In genomic region chr15:65377976-65378366, GRCh38 we compare ENCODE assay signal across 8 cellular contexts. TPM values are rescaled to one million over a fixed set of nuclear protein-coding genes. Genes with fewer than 3 reads are reported as not detected.
DNase-seq lines count a peak whose midpoint lies in the region; ATAC-seq and TF ChIP-seq lines count a peak whose summit lies in the region.

Gene IGDCC3, minus strand, starts transcription at chr15:65378002. Its CDS starts 214 bp downstream, at chr15:65377788.

- peaks cover 9% of the 10 kb centered on the region for H3K4me1 Mint-ChIP-seq in Calu3 (ENCODE audit: low read depth, unreplicated experiment)

- peak within 1 kb of the TSS; percentile 87 for H3K4me3 Mint-ChIP-seq in Calu3 (ENCODE audit: low read depth, unreplicated experiment)

- CTCF ChIA-PET in Calu3 (lab: Charles Lee) = interaction anchor here (0.6 kb wide), 1 partner anchor 12 kb away, joined by 3 read pairs; no protein-coding TSS in a partner anchor

- peaks cover 100% of the 10 kb centered on the region for H3K27me3 Mint-ChIP-seq in Calu3 (ENCODE audit: unreplicated experiment)

- peak within 1 kb of the TSS; percentile 67 for H3K27ac Mint-ChIP-seq in Calu3 (ENCODE audit: unreplicated experiment)

- H3K27ac ChIP-seq in SK-N-MC (no peak within 1 kb of the TSS), ovary (peak within 1 kb of the TSS; percentile 45 to 47)

- H3K4me1 ChIP-seq in ovary (ENCODE audit: insufficient read depth) = no peaks in the 10 kb centered on the region

- H3K9me3 ChIP-seq in SK-N-MC (ENCODE audit: low read depth, low read length) (no peaks in the 10 kb centered on the region), ovary (no peaks in the 10 kb centered on the region)

- no peaks in the 10 kb centered on the region for H3K27me3 ChIP-seq in ovary

- peak within 1 kb of the TSS; percentile 77 for H3K4me3 ChIP-seq in SK-N-MC
- H3K4me3 ChIP-seq in fibroblast of villous mesenchyme (ENCODE audit: low read depth, low read length) = peak within 1 kb of the TSS; percentile 52
- H3K4me3 ChIP-seq in ovary = peak within 1 kb of the TSS; percentile 52

- TF ChIP-seq POLR2A in ovary (IDR thresholded peaks at IDR 0.05) = no peak

- intact Hi-C loops in Calu3 (cut with micrococcal nuclease; ENCODE audit: unreplicated experiment) = no loop called here
- intact Hi-C loops in ovary (cut with DNase I) = loop anchor here in 1 of 4 donors (5.0 kb wide), 1 partner anchor 46 kb away; no protein-coding TSS in a partner anchor

- WGBS in ovary, 3 donors = 0 to 1% (median 1%) methylated on average over 11 to 42 of the region's 42 CpGs

- TF ChIP-seq CTCF in Calu3 (IDR thresholded peaks at IDR 0.05; ENCODE audit: unreplicated experiment) (no peak), fibroblast of villous mesenchyme (IDR thresholded peaks at IDR 0.05; ENCODE audit: insufficient read depth, low read depth, low read length) (no peak), ovary (IDR thresholded peaks at IDR 0.05) (no peak)

- ATAC-seq in HG03565 (IDR thresholded peaks at IDR 0.05; ENCODE audit: unreplicated experiment) (no peak), GM19452 (IDR thresholded peaks at IDR 0.05; ENCODE audit: unreplicated experiment) (no peak)

- H3K36me3 ChIP-seq in SK-N-MC (ENCODE audit: insufficient read depth, low read length) (no peaks in the 10 kb centered on the region), ovary (no peaks in the 10 kb centered on the region)

- no peak for TF ChIP-seq EP300 in ovary (IDR thresholded peaks at IDR 0.05)

- H3K9me3 Mint-ChIP-seq in Calu3 (ENCODE audit: low read depth, unreplicated experiment) = no peaks in the 10 kb centered on the region

- H3K9ac ChIP-seq in SK-N-MC (ENCODE audit: insufficient read length) = no peak within 1 kb of the TSS

- peaks cover 6% of the 10 kb centered on the region for H3K36me3 Mint-ChIP-seq in Calu3 (ENCODE audit: insufficient read depth, unreplicated experiment)

- DNase-seq in Calu3 = no peak
- no peak for DNase-seq in SK-N-MC (ENCODE audit: low read depth, low spot score)
- DNase-seq in fibroblast of villous mesenchyme (ENCODE audit: low read depth) = peak; percentile 14
- peak in 2 of 5 donors; percentile 57 for DNase-seq in ovary
- no peak for DNase-seq in stimulated activated CD8-positive, alpha-beta memory T cell treated with anti-CD3 and anti-CD28 coated beads, Interleukin-4, amount 100 ng/mL, for 48 hours
- DNase-seq in NCI-H1105 (lab: John Stamatoyannopoulos, UW) = no peak

- no TSS peak for BruUV-seq in Calu3 (replicated peaks; lab: Mats Ljungman, UMichigan)

RNA-seq across cellular contexts. Expression of gene IGDCC3, which starts in this region (rescaled TPM):
- total RNA-seq in Calu3 (2022) (not detected in 2 replicates), fibroblast of villous mesenchyme (under 0.01 TPM in 2 replicates), ovary (1 to 10 TPM in 4 of 7 donors, under 1 TPM in 3; 0.11 to 1.8 (median 1.2) TPM)
- polyA plus RNA-seq in ovary = under 1 TPM; 0.47 to 0.48 TPM

Comparison
In these comparisons a context has a peak if more than half of its experiments do, and no peak if none do; other contexts are left out.
1. Peak in DNase-seq and H3K4me3 ChIP-seq in fibroblast of villous mesenchyme; RNA of the gene not detected or under 1 TPM.